ENCODE assay signal across 32 cellular contexts in the genomic region with DNA sequence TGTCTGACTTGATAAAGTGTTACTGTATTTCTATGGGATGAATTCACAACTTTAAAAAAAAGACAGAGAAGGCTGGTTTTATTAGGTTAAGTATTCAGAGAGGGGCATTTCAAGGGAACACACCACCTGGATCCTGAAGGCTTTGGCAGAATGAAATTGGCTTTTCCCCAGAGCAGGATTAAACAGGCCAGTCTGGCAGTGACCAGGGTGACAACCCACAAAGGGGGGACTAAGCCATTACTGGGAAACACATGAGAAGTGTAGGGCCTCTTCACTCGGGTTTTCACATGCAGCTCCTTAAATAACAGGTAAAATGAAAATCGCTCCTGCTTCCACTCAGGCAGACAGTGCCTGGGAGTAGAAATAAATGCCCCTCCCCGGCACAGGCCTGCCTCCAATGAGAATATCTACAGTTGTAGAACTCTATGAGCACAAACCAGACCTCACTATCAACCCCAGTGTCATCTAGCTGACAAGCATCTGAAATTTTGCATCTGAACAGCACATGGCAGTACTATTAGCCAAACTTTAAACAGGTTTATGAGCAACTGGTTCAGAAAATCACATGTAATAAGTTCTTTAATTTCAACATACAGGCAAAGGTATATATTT.
A peak's percentile ranks its signal among the peaks of the same experiment; 100 is the strongest.
DNase-seq lines count a peak whose midpoint lies in the region; ATAC-seq and TF ChIP-seq lines count a peak whose summit lies in the region.
"Had no signal": no experiment of that assay in that cellular context is flagged by ENCODE, and none has a peak within 500 bp of the region (broad histone marks: within the 10 kb centered on the region; RNA-seq: fewer than 3 reads in every experiment).

No MANE protein-coding gene starts in this region.

- H3K9me3 Mint-ChIP-seq in MCF 10A (ENCODE audit: unreplicated experiment) (no peaks in the 10 kb centered on the region), type B pancreatic cell (no peaks in the 10 kb centered on the region)
- H3K9me3 Mint-ChIP-seq in naive thymus-derived CD8-positive, alpha-beta T cell, result peaks cover 0 to 5% (median 0%) of the 10 kb centered on the region in 9 donors
- H3K9me3 Mint-ChIP-seq: activated CD8-positive, alpha-beta T cell treated with anti-CD3 and anti-CD28 coated beads for 36 hours; activated T-helper 1 cell treated with anti-CD3 and anti-CD28 coated beads, Interleukin-12 subunit alpha, Interleukin-12 subunit beta, Interleukin-2, Interleukin-4 antibody, amounts not matched to agents 30 ng/mL and 10 ng/mL and 1 ng/mL, durations not matched to agents 14 hours and 24 hours and 36 hours; stimulated activated naive CD8-positive, alpha-beta T cell treated with anti-CD3 and anti-CD28 coated beads, Interleukin-15, amount 100 ng/mL, for 72 hours had no signal

- H3K27ac ChIP-seq in mammary epithelial cell (ENCODE audit: insufficient read depth, low read depth, low read length) (no peak overlapping the region), Panc1 (ENCODE audit: low read length) (no peak overlapping the region), sigmoid colon (no peak overlapping the region)
- H3K27ac ChIP-seq: brain microvascular endothelial cell, parathyroid adenoma, thoracic aorta had no signal

- no peak for TF ChIP-seq EP300 in sigmoid colon (IDR thresholded peaks at IDR 0.05)

- H4K20me1 ChIP-seq in mammary epithelial cell (ENCODE audit: insufficient read depth, low read length), result no peaks in the 10 kb centered on the region

- H3K4me3 Mint-ChIP-seq in MCF 10A (ENCODE audit: unreplicated experiment), result no peak overlapping the region
- no peak overlapping the region for H3K4me3 Mint-ChIP-seq in type B pancreatic cell
- H3K4me3 Mint-ChIP-seq in naive thymus-derived CD8-positive, alpha-beta T cell, result no peak overlapping the region
- H3K4me3 Mint-ChIP-seq: activated CD8-positive, alpha-beta T cell treated with anti-CD3 and anti-CD28 coated beads for 36 hours; activated T-helper 1 cell treated with anti-CD3 and anti-CD28 coated beads, Interleukin-12 subunit alpha, Interleukin-12 subunit beta, Interleukin-2, Interleukin-4 antibody, amounts not matched to agents 30 ng/mL and 10 ng/mL and 1 ng/mL, durations not matched to agents 14 hours and 24 hours and 36 hours; CD4-positive, CD25-positive, alpha-beta regulatory T cell; neural crest cell; stimulated activated naive CD8-positive, alpha-beta T cell treated with anti-CD3 and anti-CD28 coated beads, Interleukin-15, amount 100 ng/mL, for 72 hours had no signal

- H3K4me1 Mint-ChIP-seq in MCF 10A (ENCODE audit: insufficient read depth, unreplicated experiment) (peaks cover 3% of the 10 kb centered on the region), type B pancreatic cell (ENCODE audit: unreplicated experiment) (peaks cover 15% of the 10 kb centered on the region)
- H3K4me1 Mint-ChIP-seq in naive thymus-derived CD8-positive, alpha-beta T cell, result no peaks in the 10 kb centered on the region
- H3K4me1 Mint-ChIP-seq: CD4-positive, CD25-positive, alpha-beta regulatory T cell; stimulated activated naive CD8-positive, alpha-beta T cell treated with anti-CD3 and anti-CD28 coated beads, Interleukin-15, amount 100 ng/mL, for 72 hours had no signal

- WGBS in mammary epithelial cell (ENCODE audit: low coverage, missing lambda C conversion rate), result 33% methylated on average over 3 of the region's 3 CpGs
- 90 to 96% methylated on average over 3 of the region's 3 CpGs for WGBS in sigmoid colon, 2 donors

- no peak for ATAC-seq in Panc1
- no peak for ATAC-seq in naive thymus-derived CD8-positive, alpha-beta T cell
- ATAC-seq: A549; activated CD8-positive, alpha-beta T cell treated with anti-CD3 and anti-CD28 coated beads for 36 hours; left colon; stimulated activated naive CD8-positive, alpha-beta T cell treated with anti-CD3 and anti-CD28 coated beads, Interleukin-15, amount 100 ng/mL, for 72 hours had no signal

- H3K9me3 ChIP-seq in mammary epithelial cell (replicated peaks; ENCODE audit: insufficient read depth, low read length) (no peaks in the 10 kb centered on the region), Panc1 (ENCODE audit: control insufficient read depth, insufficient read depth, low read depth, low read length) (peaks cover 4% of the 10 kb centered on the region; the same call in 1 of the 2 replicates), sigmoid colon (no peaks in the 10 kb centered on the region)
- H3K9me3 ChIP-seq: thoracic aorta had no signal

- intact Hi-C loops in MCF 10A (cut with micrococcal nuclease) (no loop called here), mammary epithelial cell (cut with micrococcal nuclease) (no loop called here), Panc1 (cut with micrococcal nuclease; ENCODE audit: unreplicated experiment) (no loop called here), sigmoid colon (cut with DNase I) (no loop called here)

- H3K27ac Mint-ChIP-seq in MCF 10A (ENCODE audit: low read depth, unreplicated experiment), result peak overlapping the region; percentile 31
- H3K27ac Mint-ChIP-seq in type B pancreatic cell, result peak overlapping the region; percentile 48
- H3K27ac Mint-ChIP-seq in naive thymus-derived CD8-positive, alpha-beta T cell, result no peak overlapping the region
- H3K27ac Mint-ChIP-seq: activated CD8-positive, alpha-beta T cell treated with anti-CD3 and anti-CD28 coated beads for 36 hours; activated T-helper 1 cell treated with anti-CD3 and anti-CD28 coated beads, Interleukin-12 subunit alpha, Interleukin-12 subunit beta, Interleukin-2, Interleukin-4 antibody, amounts not matched to agents 30 ng/mL and 10 ng/mL and 1 ng/mL, durations not matched to agents 14 hours and 24 hours and 36 hours; CD4-positive, CD25-positive, alpha-beta regulatory T cell; stimulated activated naive CD8-positive, alpha-beta T cell treated with anti-CD3 and anti-CD28 coated beads, Interleukin-15, amount 100 ng/mL, for 72 hours had no signal

- H3K36me3 Mint-ChIP-seq in MCF 10A (ENCODE audit: insufficient read depth, unreplicated experiment) (peaks cover 24% of the 10 kb centered on the region), type B pancreatic cell (peaks cover 26% of the 10 kb centered on the region)
- no peaks in the 10 kb centered on the region for H3K36me3 Mint-ChIP-seq in naive thymus-derived CD8-positive, alpha-beta T cell
- H3K36me3 Mint-ChIP-seq: CD4-positive, CD25-positive, alpha-beta regulatory T cell had no signal

- H3K4me2 ChIP-seq in mammary epithelial cell (ENCODE audit: insufficient read depth, low read depth, low read length), result no peak overlapping the region
- H3K4me2 ChIP-seq: A549, smooth muscle cell had no signal

- dilution Hi-C loops in mammary epithelial cell (cut with HindIII; ENCODE audit: low sequenced_read_pairs), result no loop called here

- no peaks in the 10 kb centered on the region for H3K27me3 ChIP-seq in mammary epithelial cell (ENCODE audit: insufficient read depth, low read length)
- no peaks in the 10 kb centered on the region for H3K27me3 ChIP-seq in Panc1 (ENCODE audit: control insufficient read depth, insufficient read depth, low read length)
- H3K27me3 ChIP-seq in sigmoid colon, result no peaks in the 10 kb centered on the region
- H3K27me3 ChIP-seq: brain microvascular endothelial cell, MG63 had no signal

- CTCF ChIA-PET in MCF 10A (lab: Yijun Ruan, JAX) (no interaction called here), mammary epithelial cell (lab: Charles Lee; ENCODE audit: low non-redundant PET) (no interaction called here), Panc1 (lab: Charles Lee) (no interaction called here)

- in situ Hi-C loops in mammary epithelial cell (cut with MboI; ENCODE audit: low sequenced_read_pairs in 2 of 2), result no loop called here
- in situ Hi-C loops in Panc1 (cut with HindIII; ENCODE audit: low pct_unique_long_range_greater_than_20kb, low sequenced_read_pairs), result no loop called here
- in situ Hi-C loops in KBM-7 (cut with MboI; ENCODE audit: low pct_unique_long_range_greater_than_20kb, low sequenced_read_pairs), result no loop called here

- no peak for TF ChIP-seq CTCF in MCF 10A (IDR thresholded peaks at IDR 0.05; ENCODE audit: unreplicated experiment)
- no peak for TF ChIP-seq CTCF in mammary epithelial cell (conservative IDR thresholded peaks at IDR 0.05 in 1 of 2, IDR thresholded peaks at IDR 0.05 in 1 of 2; ENCODE audit: extremely low read depth in 1 of 2, insufficient read depth in 1 of 2, low read depth in 1 of 2, low read length in 2 of 2)
- TF ChIP-seq CTCF in Panc1 (IDR thresholded peaks at IDR 0.05), result no peak
- TF ChIP-seq CTCF in type B pancreatic cell (conservative IDR thresholded peaks at IDR 0.05), result no peak
- no peak for TF ChIP-seq CTCF in sigmoid colon (IDR thresholded peaks at IDR 0.05)

- H3K36me3 ChIP-seq in mammary epithelial cell (ENCODE audit: insufficient read depth, low read length) (peaks cover 3% of the 10 kb centered on the region), Panc1 (ENCODE audit: control insufficient read depth, insufficient read depth, low read length) (no peaks in the 10 kb centered on the region), sigmoid colon (peaks cover 0 to 15% (median 0%) of the 10 kb centered on the region in 4 donors)
- H3K36me3 ChIP-seq: thoracic aorta had no signal

- peaks cover 11% of the 10 kb centered on the region for H3K4me1 ChIP-seq in mammary epithelial cell (ENCODE audit: insufficient read depth, low read length)
- H3K4me1 ChIP-seq in Panc1 (ENCODE audit: control insufficient read depth, insufficient read depth, low read length), result no peaks in the 10 kb centered on the region
- H3K4me1 ChIP-seq in sigmoid colon, result peaks cover 0 to 16% (median 10%) of the 10 kb centered on the region in 4 donors

- H3K4me3 ChIP-seq in mammary epithelial cell (replicated peaks in 1 of 3; ENCODE audit: insufficient read depth in 1 of 3, low read depth in 2 of 3, low read length in 3 of 3) (no peak overlapping the region), Panc1 (ENCODE audit: low read depth in 2 of 2, low read length in 2 of 2) (no peak overlapping the region), sigmoid colon (no peak overlapping the region)
- H3K4me3 ChIP-seq: A549, MG63, smooth muscle cell, thoracic aorta had no signal

- POLR2A ChIA-PET in MCF 10A (lab: Yijun Ruan, JAX), result no interaction called here
- POLR2A ChIA-PET in Panc1 (lab: Charles Lee), result interaction anchor here (0.6 kb wide), 1 partner anchor 78 kb away, joined by 3 read pairs; no protein-coding TSS in a partner anchor
- POLR2A ChIA-PET in naive thymus-derived CD8-positive, alpha-beta T cell (lab: Charles Lee), result no interaction called here

- no peak for DNase-seq in MCF 10A (ENCODE audit: unreplicated experiment)
- no peak for DNase-seq in mammary epithelial cell
- no peak for DNase-seq in Panc1 (ENCODE audit: low read depth, low spot score)
- DNase-seq in cerebellum (ENCODE audit: low spot score), result peak; percentile 64
- DNase-seq in type B pancreatic cell (ENCODE audit: extremely low spot score, unreplicated experiment), result peak; percentile 24
- no peak for DNase-seq in sigmoid colon
- no peak for DNase-seq in naive thymus-derived CD8-positive, alpha-beta T cell
- DNase-seq in KBM-7, result no peak
- DNase-seq: activated CD4-positive, alpha-beta T cell treated with anti-CD3 and anti-CD28 coated beads for 1 hour; activated CD8-positive, alpha-beta memory T cell treated with anti-CD3 and anti-CD28 coated beads, Interleukin-2, amount 50 U/mL, for 48 hours; activated CD8-positive, alpha-beta T cell treated with anti-CD3 and anti-CD28 coated beads for 36 hours; activated naive CD4-positive, alpha-beta T cell treated with Interleukin-2 at 50 U/mL for 16 hours; brain microvascular endothelial cell; CD4-positive, CD25-positive, alpha-beta regulatory T cell; effector CD4-positive, alpha-beta T cell; hippocampal formation; KG1; left colon; MG63; NCI-H1417 treated with DMSO at 0.1 percent for 48 hours; NCI-H2081; NCI-H446; retina; stimulated activated CD8-positive, alpha-beta memory T cell treated with anti-CD3 and anti-CD28 coated beads, Interleukin-4, amount 100 ng/mL, for 48 hours; stimulated activated naive CD8-positive, alpha-beta T cell treated with anti-CD3 and anti-CD28 coated beads, Interleukin-15, amount 100 ng/mL, for 72 hours; T-helper 2 cell had no signal

- H3K9ac ChIP-seq in mammary epithelial cell (ENCODE audit: insufficient read depth, low read length), result no peak overlapping the region
- H3K9ac ChIP-seq: parathyroid adenoma had no signal

- no peaks in the 10 kb centered on the region for H3K27me3 Mint-ChIP-seq in MCF 10A (ENCODE audit: insufficient read depth, unreplicated experiment)
- no peaks in the 10 kb centered on the region for H3K27me3 Mint-ChIP-seq in type B pancreatic cell
- H3K27me3 Mint-ChIP-seq in naive thymus-derived CD8-positive, alpha-beta T cell, result peaks cover 3 to 11% (median 8%) of the 10 kb centered on the region in 5 donors

- TF ChIP-seq POLR2A in sigmoid colon (IDR thresholded peaks at IDR 0.05), result no peak

- peaks cover 74% of the 10 kb centered on the region for H3K79me2 ChIP-seq in mammary epithelial cell (ENCODE audit: insufficient read depth, low read length)
- H3K79me2 ChIP-seq: parathyroid adenoma had no signal

- no TSS peak for BruUV-seq in MCF 10A (replicated peaks; lab: Mats Ljungman, UMichigan)
- no TSS peak for BruUV-seq in mammary epithelial cell (replicated peaks; lab: Mats Ljungman, UMichigan)
- TSS peak; percentile 25 for BruUV-seq in Panc1 (replicated peaks; lab: Mats Ljungman, UMichigan)

- no peak overlapping the region for H2AFZ ChIP-seq in mammary epithelial cell (ENCODE audit: low read depth, low read length)
- H2AFZ ChIP-seq: parathyroid adenoma had no signal

Comparison
In these comparisons a context has a peak if more than half of its experiments do, and no peak if none do; other contexts are left out.
1. DNase-seq: peak in cerebellum (single experiment) and type B pancreatic cell (single experiment); none in MCF 10A (single experiment), mammary epithelial cell (single experiment), Panc1 (single experiment), sigmoid colon (single experiment), naive thymus-derived CD8-positive, alpha-beta T cell (0 of 10) and KBM-7 (single experiment).
2. H3K27ac Mint-ChIP-seq: peak in MCF 10A (single experiment) and type B pancreatic cell (single experiment); none in naive thymus-derived CD8-positive, alpha-beta T cell (0 of 10).